Comparison of ENCODE assay signal across 8 cellular contexts in genomic region chr6:170583736-170584180, GRCh38. TPM values are rescaled to one million over a fixed set of nuclear protein-coding genes. Genes with fewer than 3 reads are reported as not detected.
DNase-seq lines count a peak whose midpoint lies in the region.

No MANE protein-coding gene starts in this region.

- H3K27ac ChIP-seq in caudate nucleus (ENCODE audit: low read depth, low read length), result peak overlapping the region; percentile 89

- H3K9ac ChIP-seq in mucosa of stomach (ENCODE audit: low read length), result peak overlapping the region; percentile 76

- peaks cover 7% of the 10 kb centered on the region for H3K36me3 ChIP-seq in mucosa of stomach (ENCODE audit: control insufficient read depth, insufficient read depth, low read length)

- DNase-seq in DMS153 treated with DMSO at 0.1 percent for 48 hours (lab: John Stamatoyannopoulos, UW; ENCODE audit: unreplicated experiment), result peak; percentile 36
- DNase-seq in DMS153 (lab: John Stamatoyannopoulos, UW), result no peak
- DNase-seq in KBM-7, result peak; percentile 18
- peak in 4 of 61 donors; percentile 11 to 38 (median 26) for DNase-seq in caudate nucleus (lab: John Stamatoyannopoulos, UW)
- DNase-seq in SKM-1 (lab: John Stamatoyannopoulos, UW; ENCODE audit: unreplicated experiment), result no peak
- DNase-seq in H4 (ENCODE audit: low spot score), result no peak
- DNase-seq in activated CD8-positive, alpha-beta memory T cell treated with anti-CD3 and anti-CD28 coated beads for 24 hours, result no peak

- H3K4me3 ChIP-seq in mucosa of stomach (ENCODE audit: low read length), result peak overlapping the region; percentile 91

- H3K9me3 ChIP-seq in mucosa of stomach (ENCODE audit: control insufficient read depth, low read length), result no peaks in the 10 kb centered on the region

- no peaks in the 10 kb centered on the region for H3K27me3 ChIP-seq in mucosa of stomach (ENCODE audit: control insufficient read depth, insufficient read depth, low read length)

- H3K4me1 ChIP-seq in mucosa of stomach (ENCODE audit: control insufficient read depth, insufficient read depth, low read length), result peaks cover 7% of the 10 kb centered on the region

- in situ Hi-C loops in KBM-7 (cut with MboI; ENCODE audit: low pct_unique_long_range_greater_than_20kb, low sequenced_read_pairs), result no loop called here

RNA-seq across cellular contexts. Expression of gene PDCD2, which starts 0.7 kb away (rescaled TPM):
- 56.3 and 68.0 TPM in 2 replicates for total RNA-seq in H4 (2014; rRNA removed; shearing (Covaris generic))

RNA-seq across cellular contexts. Expression of gene TBP, which starts 29.6 kb away (rescaled TPM):
- total RNA-seq in H4 (2014; rRNA removed; shearing (Covaris generic)), result 11.4 and 13.1 TPM in 2 replicates

RNA-seq across cellular contexts. Expression of gene PSMB1, which starts 30.7 kb away (rescaled TPM):
- total RNA-seq in H4 (2014; rRNA removed; shearing (Covaris generic)), result 521 and 544 TPM in 2 replicates

Comparison
In these comparisons a context has a peak if more than half of its experiments do, and no peak if none do; other contexts are left out.
1. DNase-seq: peak in DMS153 treated with DMSO at 0.1 percent for 48 hours (single experiment) and KBM-7 (single experiment); none in DMS153 (single experiment), SKM-1 (single experiment), H4 (single experiment) and activated CD8-positive, alpha-beta memory T cell treated with anti-CD3 and anti-CD28 coated beads for 24 hours (single experiment).